ENCODE assay signal across 19 cellular contexts in genomic region chr4:19623866-19624265, GRCh38.
"Had no signal": no experiment of that assay in that cellular context is flagged by ENCODE, and none has a peak within 500 bp of the region (broad histone marks: within the 10 kb centered on the region; RNA-seq: fewer than 3 reads in every experiment).

No MANE protein-coding gene starts in this region.

- H3K36me3 Mint-ChIP-seq: activated naive CD8-positive, alpha-beta T cell; naive B cell; neural progenitor cell; stimulated activated naive B cell treated with anti-CD40 and anti-IgM and Interleukin-4, amounts not matched to agents 10 μg/mL and 1 μg/mL and 100 μg/mL, for 72 hours; type B pancreatic cell had no signal

- H3K27me3 ChIP-seq: cardiac muscle cell, neural progenitor cell, testis, vagina had no signal

- H3K4me3 ChIP-seq: cardiac muscle cell, lower lobe of right lung, neural progenitor cell, testis, vagina had no signal

- H3K36me3 ChIP-seq: cardiac muscle cell, lower lobe of right lung, neural progenitor cell, vagina had no signal

- ATAC-seq: activated T-helper 17 cell treated with anti-CD3 and anti-CD28 coated beads, Interleukin-2, amount 50 U/mL, for 72 hours; left lobe of liver; lower lobe of right lung; stimulated activated naive B cell treated with anti-CD40 and anti-IgM and Interleukin-4, amounts not matched to agents 10 μg/mL and 1 μg/mL and 100 μg/mL, for 72 hours; WTC11 had no signal

- H3K4me3 Mint-ChIP-seq: activated naive CD8-positive, alpha-beta T cell; activated T-helper 17 cell treated with anti-CD3 and anti-CD28 coated beads, Interleukin-2, amount 50 U/mL, for 72 hours; naive B cell; neural progenitor cell; stimulated activated naive B cell treated with anti-CD40 and anti-IgM and Interleukin-4, amounts not matched to agents 10 μg/mL and 1 μg/mL and 100 μg/mL, for 72 hours; type B pancreatic cell; WTC11 had no signal

- H3K4me1 Mint-ChIP-seq: activated T-helper 17 cell treated with anti-CD3 and anti-CD28 coated beads, Interleukin-2, amount 50 U/mL, for 72 hours; naive B cell; neural progenitor cell; stimulated activated naive B cell treated with anti-CD40 and anti-IgM and Interleukin-4, amounts not matched to agents 10 μg/mL and 1 μg/mL and 100 μg/mL, for 72 hours; WTC11 had no signal

- H3K27me3 Mint-ChIP-seq: activated naive CD8-positive, alpha-beta T cell; activated T-helper 17 cell treated with anti-CD3 and anti-CD28 coated beads, Interleukin-2, amount 50 U/mL, for 72 hours; naive B cell; stimulated activated naive B cell treated with anti-CD40 and anti-IgM and Interleukin-4, amounts not matched to agents 10 μg/mL and 1 μg/mL and 100 μg/mL, for 72 hours; type B pancreatic cell had no signal

- H3K27ac Mint-ChIP-seq: activated naive CD8-positive, alpha-beta T cell; activated T-helper 17 cell treated with anti-CD3 and anti-CD28 coated beads, Interleukin-2, amount 50 U/mL, for 72 hours; naive B cell; neural progenitor cell; stimulated activated naive B cell treated with anti-CD40 and anti-IgM and Interleukin-4, amounts not matched to agents 10 μg/mL and 1 μg/mL and 100 μg/mL, for 72 hours; type B pancreatic cell; WTC11 had no signal

- DNase-seq: activated T-cell treated with anti-CD3 and anti-CD28 coated beads, Interleukin-2, amount 50 U/mL, for 1 hour; amniotic stem cell; foreskin melanocyte; lower lobe of right lung; naive B cell; retina; stimulated activated CD4-positive, alpha-beta T cell treated with anti-CD3 and anti-CD28 coated beads, Interleukin-2, amount 100 ng/mL, for 48 hours; stimulated activated CD8-positive, alpha-beta memory T cell treated with anti-CD3 and anti-CD28 coated beads, Interleukin-4, amount 100 ng/mL, for 48 hours; stimulated activated naive B cell treated with anti-CD40 and anti-IgM and Interleukin-4, amounts not matched to agents 10 μg/mL and 1 μg/mL and 100 μg/mL, for 72 hours; T-helper 9 cell; testis had no signal
